In genomic region chr20:51563141-51563596, GRCh38 we compare ENCODE assay signal across 9 cellular contexts. TPM values are rescaled to one million over a fixed set of nuclear protein-coding genes. Genes with fewer than 3 reads are reported as not detected.
DNase-seq lines count a peak whose midpoint lies in the region; ATAC-seq and TF ChIP-seq lines count a peak whose summit lies in the region.
"Had no signal": no experiment of that assay in that cellular context is flagged by ENCODE, and none has a peak within 500 bp of the region (broad histone marks: within the 10 kb centered on the region; RNA-seq: fewer than 3 reads in every experiment).

No MANE protein-coding gene starts in this region.

- H3K14ac ChIP-seq in mesenchymal stem cell (ENCODE audit: low read length in 2 of 2): no peak overlapping the region

- H3K27ac ChIP-seq in mesenchymal stem cell (ENCODE audit: low read length, poor library complexity, severe bottlenecking) (no peak overlapping the region), tibial artery (peak overlapping the region; percentile 79 to 92)

- H3K9me3 ChIP-seq in mesenchymal stem cell (ENCODE audit: control insufficient read depth, low read length): no peaks in the 10 kb centered on the region
- H3K9me3 ChIP-seq in tibial artery: no peaks in the 10 kb centered on the region

- no peaks in the 10 kb centered on the region for H3K36me3 Mint-ChIP-seq in activated CD4-positive, alpha-beta T cell treated with anti-CD3 and anti-CD28 coated beads, Interleukin-2, amount 10 ng/mL, durations not matched to agents 24 days and 14 days (ENCODE audit: low read depth)

- no peak overlapping the region for H2BK5ac ChIP-seq in mesenchymal stem cell (ENCODE audit: low read depth, low read length, poor library complexity, severe bottlenecking)

- H4K8ac ChIP-seq in mesenchymal stem cell (ENCODE audit: low read length): peak overlapping the region; percentile 69

- H3K79me1 ChIP-seq in mesenchymal stem cell (replicated peaks; ENCODE audit: low read length, poor library complexity, severe bottlenecking): no peaks in the 10 kb centered on the region

- peak overlapping the region; percentile 34 to 52 for H3K18ac ChIP-seq in mesenchymal stem cell (ENCODE audit: low read depth in 1 of 2, low read length in 2 of 2)

- H3K27me3 ChIP-seq in mesenchymal stem cell (ENCODE audit: control insufficient read depth in 1 of 2, insufficient read depth in 1 of 2, low read length in 2 of 2): peaks cover 22 to 24% of the 10 kb centered on the region in 2 experiments
- no peaks in the 10 kb centered on the region for H3K27me3 ChIP-seq in tibial artery

- no peak for TF ChIP-seq CTCF in tibial artery (IDR thresholded peaks at IDR 0.05)

- H2BK120ac ChIP-seq in mesenchymal stem cell (ENCODE audit: low read depth, low read length): peak overlapping the region; percentile 61

- H3K27me3 Mint-ChIP-seq in activated CD4-positive, alpha-beta T cell treated with anti-CD3 and anti-CD28 coated beads, Interleukin-2, amount 10 ng/mL, durations not matched to agents 24 days and 14 days: peaks cover 62% of the 10 kb centered on the region

- intact Hi-C loops in activated CD4-positive, alpha-beta T cell treated with anti-CD3 and anti-CD28 coated beads, Interleukin-2, amount 10 ng/mL, durations not matched to agents 24 days and 14 days (cut with micrococcal nuclease): loop anchor here (2.0 kb wide), 1 partner anchor 20 kb away; the partner anchor contains the start of gene NFATC2
- intact Hi-C loops in tibial artery (cut with DNase I; ENCODE audit: low total_unique reads): loop anchor here (2.0 kb wide), 1 partner anchor 18 kb away; no protein-coding TSS in a partner anchor

- H2BK15ac ChIP-seq in mesenchymal stem cell (ENCODE audit: low read depth, poor library complexity, severe bottlenecking): peak overlapping the region; percentile 75

- H3K4me1 ChIP-seq in mesenchymal stem cell (ENCODE audit: control insufficient read depth, insufficient read depth, low read depth, low read length): peaks cover 22% of the 10 kb centered on the region
- peaks cover 0 to 55% (median 38%) of the 10 kb centered on the region in 4 donors for H3K4me1 ChIP-seq in tibial artery

- no peaks in the 10 kb centered on the region for H3K9me3 Mint-ChIP-seq in activated CD4-positive, alpha-beta T cell treated with anti-CD3 and anti-CD28 coated beads, Interleukin-2, amount 10 ng/mL, durations not matched to agents 24 days and 14 days

- H3K4me3 Mint-ChIP-seq in activated CD4-positive, alpha-beta T cell treated with anti-CD3 and anti-CD28 coated beads, Interleukin-2, amount 10 ng/mL, durations not matched to agents 24 days and 14 days: peak overlapping the region; percentile 77

- H3K23ac ChIP-seq in mesenchymal stem cell (ENCODE audit: low read length in 2 of 2): no peak overlapping the region

- H3K9ac ChIP-seq in mesenchymal stem cell (ENCODE audit: low read length): peak overlapping the region; percentile 97

- peak overlapping the region; percentile 99 for H3K4me2 ChIP-seq in mesenchymal stem cell (ENCODE audit: low read length, poor library complexity, severe bottlenecking)

- no peak overlapping the region for H2AFZ ChIP-seq in mesenchymal stem cell (ENCODE audit: low read depth, low read length)

- DNase-seq in activated CD4-positive, alpha-beta T cell treated with anti-CD3 and anti-CD28 coated beads, Interleukin-2, amount 10 ng/mL, durations not matched to agents 24 days and 14 days: no peak
- no peak for DNase-seq in activated CD4-positive, alpha-beta T cell treated with anti-CD3 and anti-CD28 coated beads for 48 hours
- DNase-seq in dedifferentiated amniotic fluid mesenchymal stem cell (ENCODE audit: extremely low spot score): peak; percentile 39
- DNase-seq in mesenchymal stem cell: no peak
- no peak for DNase-seq in tibial artery
- no peak for DNase-seq in dermis blood vessel endothelial cell
- DNase-seq in NCI-H774 (lab: John Stamatoyannopoulos, UW): no peak
- DNase-seq: NCI-H2081 treated with DMSO at 0.1 percent for 48 hours had no signal

- H3K36me3 ChIP-seq in mesenchymal stem cell (ENCODE audit: control insufficient read depth in 1 of 2, insufficient read depth in 2 of 2, low read depth in 1 of 2, low read length in 2 of 2): no peaks in the 10 kb centered on the region
- no peaks in the 10 kb centered on the region for H3K36me3 ChIP-seq in tibial artery

- no peak overlapping the region for H2BK12ac ChIP-seq in mesenchymal stem cell (ENCODE audit: low read length in 2 of 2)

- no peak for ATAC-seq in HG03025 (IDR thresholded peaks at IDR 0.05; ENCODE audit: low FRiP score, unreplicated experiment)

- H3K4ac ChIP-seq in mesenchymal stem cell (ENCODE audit: low read depth in 1 of 2, low read length in 2 of 2): peak overlapping the region in 1 of 2 experiments; percentile 61

- peaks cover 21% of the 10 kb centered on the region for H3K4me1 Mint-ChIP-seq in activated CD4-positive, alpha-beta T cell treated with anti-CD3 and anti-CD28 coated beads, Interleukin-2, amount 10 ng/mL, durations not matched to agents 24 days and 14 days

- H3K4me3 ChIP-seq in mesenchymal stem cell (ENCODE audit: insufficient read depth in 1 of 2, low read depth in 1 of 2, low read length in 2 of 2) (peak overlapping the region; percentile 50 to 81), tibial artery (peak overlapping the region; percentile 49 to 61)

- H3K27ac Mint-ChIP-seq in activated CD4-positive, alpha-beta T cell treated with anti-CD3 and anti-CD28 coated beads, Interleukin-2, amount 10 ng/mL, durations not matched to agents 24 days and 14 days: no peak overlapping the region

- no peak overlapping the region for H2AK5ac ChIP-seq in mesenchymal stem cell (ENCODE audit: low read length, severe bottlenecking)

- WGBS in mesenchymal stem cell: 5% methylated on average over 5 of the region's 10 CpGs

- H4K91ac ChIP-seq in mesenchymal stem cell (ENCODE audit: low read length): no peak overlapping the region

RNA-seq across cellular contexts. Expression of gene NFATC2, which starts 20.6 kb away (rescaled TPM):
- total RNA-seq in activated CD4-positive, alpha-beta T cell treated with anti-CD3 and anti-CD28 coated beads, Interleukin-2, amount 10 ng/mL, durations not matched to agents 24 days and 14 days: 65.0 and 66.4 TPM in 2 replicates
- 3.8 TPM for polyA plus RNA-seq in mesenchymal stem cell (2013, experiment 1 of 2)
- polyA plus RNA-seq in mesenchymal stem cell (2013, experiment 2 of 2): 3.6 TPM
- 4.8 and 8.8 TPM in 2 replicates for total RNA-seq in dermis blood vessel endothelial cell
